ENCODE assay signal across 2 cellular contexts in the genomic region with DNA sequence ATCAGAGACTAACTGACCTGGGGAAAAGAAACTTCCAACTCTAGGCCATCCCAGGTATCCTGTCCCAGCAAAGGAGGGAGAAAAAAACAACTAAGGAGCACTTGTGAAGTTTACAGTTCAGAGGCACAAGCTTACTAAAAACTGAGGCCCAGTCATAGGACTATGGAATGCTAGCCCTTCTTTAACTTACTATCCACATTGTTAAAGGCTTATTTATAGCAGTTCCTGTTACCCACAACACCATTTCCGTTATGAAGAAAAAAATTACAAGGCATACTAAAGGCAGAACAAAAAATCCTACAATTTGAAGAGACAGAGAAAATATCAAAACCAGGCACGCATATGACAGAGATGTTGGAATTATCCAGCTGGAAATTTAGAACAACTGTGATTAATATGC.
TF ChIP-seq lines count a peak whose summit lies in the region.

No MANE protein-coding gene starts in this region.

TF ChIP-seq in SK-N-SH, 30 proteins besides CTCF, POLR2A, EP300 and RAD21 (continued from another document):
- no peak for TF ChIP-seq FOXJ3 (CRISPR knock-in tag; IDR thresholded peaks at IDR 0.05)
- no peak for TF ChIP-seq ELF1 (IDR thresholded peaks at IDR 0.05)
- TF ChIP-seq, protein P1, sequence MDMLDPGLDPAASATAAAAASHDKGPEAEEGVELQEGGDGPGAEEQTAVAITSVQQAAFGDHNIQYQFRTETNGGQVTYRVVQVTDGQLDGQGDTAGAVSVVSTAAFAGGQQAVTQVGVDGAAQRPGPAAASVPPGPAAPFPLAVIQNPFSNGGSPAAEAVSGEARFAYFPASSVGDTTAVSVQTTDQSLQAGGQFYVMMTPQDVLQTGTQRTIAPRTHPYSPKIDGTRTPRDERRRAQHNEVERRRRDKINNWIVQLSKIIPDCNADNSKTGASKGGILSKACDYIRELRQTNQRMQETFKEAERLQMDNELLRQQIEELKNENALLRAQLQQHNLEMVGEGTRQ (IDR thresholded peaks at IDR 0.05; ENCODE audit: borderline replicate concordance, low read depth, low read length) = no peak
- TF ChIP-seq, protein P2, sequence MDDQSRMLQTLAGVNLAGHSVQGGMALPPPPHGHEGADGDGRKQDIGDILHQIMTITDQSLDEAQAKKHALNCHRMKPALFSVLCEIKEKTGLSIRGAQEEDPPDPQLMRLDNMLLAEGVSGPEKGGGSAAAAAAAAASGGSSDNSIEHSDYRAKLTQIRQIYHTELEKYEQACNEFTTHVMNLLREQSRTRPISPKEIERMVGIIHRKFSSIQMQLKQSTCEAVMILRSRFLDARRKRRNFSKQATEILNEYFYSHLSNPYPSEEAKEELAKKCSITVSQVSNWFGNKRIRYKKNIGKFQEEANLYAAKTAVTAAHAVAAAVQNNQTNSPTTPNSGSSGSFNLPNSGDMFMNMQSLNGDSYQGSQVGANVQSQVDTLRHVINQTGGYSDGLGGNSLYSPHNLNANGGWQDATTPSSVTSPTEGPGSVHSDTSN (IDR thresholded peaks at IDR 0.05) = no peak
- no peak for TF ChIP-seq RXRA (IDR thresholded peaks at IDR 0.05; ENCODE audit: borderline replicate concordance, low read depth)
- no peak for TF ChIP-seq RCOR1 (IDR thresholded peaks at IDR 0.05; ENCODE audit: low read length)
- TF ChIP-seq, protein P3, sequence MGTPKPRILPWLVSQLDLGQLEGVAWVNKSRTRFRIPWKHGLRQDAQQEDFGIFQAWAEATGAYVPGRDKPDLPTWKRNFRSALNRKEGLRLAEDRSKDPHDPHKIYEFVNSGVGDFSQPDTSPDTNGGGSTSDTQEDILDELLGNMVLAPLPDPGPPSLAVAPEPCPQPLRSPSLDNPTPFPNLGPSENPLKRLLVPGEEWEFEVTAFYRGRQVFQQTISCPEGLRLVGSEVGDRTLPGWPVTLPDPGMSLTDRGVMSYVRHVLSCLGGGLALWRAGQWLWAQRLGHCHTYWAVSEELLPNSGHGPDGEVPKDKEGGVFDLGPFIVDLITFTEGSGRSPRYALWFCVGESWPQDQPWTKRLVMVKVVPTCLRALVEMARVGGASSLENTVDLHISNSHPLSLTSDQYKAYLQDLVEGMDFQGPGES (IDR thresholded peaks at IDR 0.05; ENCODE audit: low read depth, low read length) = no peak
- TF ChIP-seq TCF12 (IDR thresholded peaks at IDR 0.05) = no peak

TF ChIP-seq in SK-N-SH treated with all-trans-retinoic acid at 6 μM for 48 hours, 23 proteins besides CTCF, POLR2A, EP300 and RAD21 (continued from another document):
- TF ChIP-seq, protein P4, sequence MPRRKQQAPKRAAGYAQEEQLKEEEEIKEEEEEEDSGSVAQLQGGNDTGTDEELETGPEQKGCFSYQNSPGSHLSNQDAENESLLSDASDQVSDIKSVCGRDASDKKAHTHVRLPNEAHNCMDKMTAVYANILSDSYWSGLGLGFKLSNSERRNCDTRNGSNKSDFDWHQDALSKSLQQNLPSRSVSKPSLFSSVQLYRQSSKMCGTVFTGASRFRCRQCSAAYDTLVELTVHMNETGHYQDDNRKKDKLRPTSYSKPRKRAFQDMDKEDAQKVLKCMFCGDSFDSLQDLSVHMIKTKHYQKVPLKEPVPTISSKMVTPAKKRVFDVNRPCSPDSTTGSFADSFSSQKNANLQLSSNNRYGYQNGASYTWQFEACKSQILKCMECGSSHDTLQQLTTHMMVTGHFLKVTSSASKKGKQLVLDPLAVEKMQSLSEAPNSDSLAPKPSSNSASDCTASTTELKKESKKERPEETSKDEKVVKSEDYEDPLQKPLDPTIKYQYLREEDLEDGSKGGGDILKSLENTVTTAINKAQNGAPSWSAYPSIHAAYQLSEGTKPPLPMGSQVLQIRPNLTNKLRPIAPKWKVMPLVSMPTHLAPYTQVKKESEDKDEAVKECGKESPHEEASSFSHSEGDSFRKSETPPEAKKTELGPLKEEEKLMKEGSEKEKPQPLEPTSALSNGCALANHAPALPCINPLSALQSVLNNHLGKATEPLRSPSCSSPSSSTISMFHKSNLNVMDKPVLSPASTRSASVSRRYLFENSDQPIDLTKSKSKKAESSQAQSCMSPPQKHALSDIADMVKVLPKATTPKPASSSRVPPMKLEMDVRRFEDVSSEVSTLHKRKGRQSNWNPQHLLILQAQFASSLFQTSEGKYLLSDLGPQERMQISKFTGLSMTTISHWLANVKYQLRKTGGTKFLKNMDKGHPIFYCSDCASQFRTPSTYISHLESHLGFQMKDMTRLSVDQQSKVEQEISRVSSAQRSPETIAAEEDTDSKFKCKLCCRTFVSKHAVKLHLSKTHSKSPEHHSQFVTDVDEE (CRISPR knock-in tag; IDR thresholded peaks at IDR 0.05) = no peak
- TF ChIP-seq ARNTL (CRISPR knock-in tag; IDR thresholded peaks at IDR 0.05; ENCODE audit: borderline replicate concordance, low read depth) = no peak
- no peak for TF ChIP-seq OSR1 (CRISPR knock-in tag; IDR thresholded peaks at IDR 0.05)
